15 cellular contexts compared by ENCODE assay signal in the genomic region with DNA sequence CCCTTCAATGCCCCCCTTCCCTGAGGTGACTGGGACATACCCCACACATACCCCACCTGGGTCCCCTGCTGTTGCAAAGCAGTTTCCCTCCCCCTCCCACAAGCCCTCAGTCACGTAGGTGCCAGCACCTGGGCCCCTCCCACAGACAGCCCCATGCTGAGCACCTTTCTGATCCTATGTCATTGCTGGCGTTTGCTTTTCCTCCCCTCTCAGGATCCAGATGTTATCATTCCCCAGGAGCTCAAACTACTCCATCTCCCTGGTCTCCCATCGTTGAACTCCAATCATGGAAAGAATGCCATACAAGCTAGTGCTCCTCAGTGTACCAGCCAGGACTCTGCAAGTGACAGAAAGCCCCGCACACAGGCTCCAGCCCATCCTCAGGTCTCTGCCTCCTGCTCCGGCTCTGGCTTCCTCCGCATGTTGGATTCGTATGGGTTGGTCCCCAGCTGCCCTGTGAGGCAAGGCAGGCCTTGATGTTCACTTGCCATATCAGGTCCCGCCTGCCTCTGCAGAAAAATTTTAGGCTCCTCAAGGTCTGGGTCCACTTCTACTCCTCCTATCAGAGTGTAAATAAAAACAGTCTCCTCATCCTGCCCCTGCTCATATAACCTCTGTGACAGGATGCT. TPM values are rescaled to one million over a fixed set of nuclear protein-coding genes. Genes with fewer than 3 reads are reported as not detected.
DNase-seq lines count a peak whose midpoint lies in the region; ATAC-seq and TF ChIP-seq lines count a peak whose summit lies in the region.
"Had no signal": no experiment of that assay in that cellular context is flagged by ENCODE, and none has a peak within 500 bp of the region (broad histone marks: within the 10 kb centered on the region; RNA-seq: fewer than 3 reads in every experiment).

No MANE protein-coding gene starts in this region.

- H3K79me2 ChIP-seq in ACC112 (ENCODE audit: control insufficient read depth, insufficient read depth, low read length, unreplicated experiment): no peaks in the 10 kb centered on the region

- H3K27me3 ChIP-seq in ACC112 (ENCODE audit: insufficient read depth, low read length): no peaks in the 10 kb centered on the region
- no peaks in the 10 kb centered on the region; the same call in 1 of the 2 replicates for H3K27me3 ChIP-seq in IMR-90 (ENCODE audit: control insufficient read depth, insufficient read depth, low read length)
- peaks cover 8% of the 10 kb centered on the region for H3K27me3 ChIP-seq in gastroesophageal sphincter
- no peaks in the 10 kb centered on the region for H3K27me3 ChIP-seq in prostate gland (replicated peaks; ENCODE audit: insufficient read depth)
- H3K27me3 ChIP-seq: neural progenitor cell had no signal

- H2BK5ac ChIP-seq in IMR-90 (ENCODE audit: low read depth, low read length, poor library complexity, severe bottlenecking): peak overlapping the region; percentile 56

- WGBS in IMR-90 (ENCODE audit: extremely low coverage in 2 of 2, insufficient read length in 1 of 2), 2 experiments: 22% methylated on average over 1 of the region's 8 CpGs; no CpG with 5 or more reads in 1 of the 2 experiments
- WGBS in gastroesophageal sphincter (ENCODE audit: low coverage in 1 of 2), 2 donors: 56 to 59% methylated on average over 4 to 5 of the region's 8 CpGs
- WGBS in prostate gland: 67% methylated on average over 8 of the region's 8 CpGs

- TF ChIP-seq POLR2A in IMR-90 (IDR thresholded peaks at IDR 0.05; ENCODE audit: low read depth, low read length) (no peak), gastroesophageal sphincter (IDR thresholded peaks at IDR 0.05) (no peak), prostate gland (IDR thresholded peaks at IDR 0.05) (no peak)

- DNase-seq in IMR-90 (no peak), prostate gland (ENCODE audit: low spot score) (no peak), amygdala (lab: John Stamatoyannopoulos, UW) (no peak)
- no peak for DNase-seq in stimulated activated naive CD4-positive, alpha-beta T cell treated with Interleukin-2 at 50 U/mL for 16 hours (lab: John Stamatoyannopoulos, UW)
- DNase-seq in stimulated activated CD4-positive, alpha-beta T cell treated with anti-CD3 and anti-CD28 coated beads, Interleukin-1b, Interleukin-23, amount 100 ng/mL, for 48 hours: no peak
- DNase-seq: activated CD4-positive, alpha-beta memory T cell treated with anti-CD3 and anti-CD28 coated beads for 36 hours; cerebellar nuclear complex; NCI-H1417 treated with DMSO at 0.1 percent for 48 hours had no signal

- ATAC-seq in IMR-90 (ENCODE audit: low read depth): no peak; the same call in 1 of the 2 replicates
- ATAC-seq in gastroesophageal sphincter: peak; percentile 18
- ATAC-seq in HG02884 (IDR thresholded peaks at IDR 0.05; ENCODE audit: unreplicated experiment): no peak
- ATAC-seq: stimulated activated effector memory CD8-positive, alpha-beta T cell treated with anti-CD3 and anti-CD28 coated beads, Interleukin-12 subunit alpha, Interleukin-12 subunit beta, amount 100 ng/mL, for 72 hours had no signal

- POLR2A ChIA-PET in IMR-90 (lab: Charles Lee; ENCODE audit: unreplicated experiment): no interaction called here

- peaks cover 20% of the 10 kb centered on the region for H3K4me1 ChIP-seq in ACC112 (ENCODE audit: control insufficient read depth, insufficient read depth, low read length, unreplicated experiment)
- H3K4me1 ChIP-seq in IMR-90 (ENCODE audit: control insufficient read depth, insufficient read depth, low read length): peaks cover 11% of the 10 kb centered on the region
- no peaks in the 10 kb centered on the region for H3K4me1 ChIP-seq in gastroesophageal sphincter
- H3K4me1 ChIP-seq in prostate gland (replicated peaks): peaks cover 2% of the 10 kb centered on the region

- H3K23ac ChIP-seq in IMR-90 (ENCODE audit: low read depth, low read length): peak overlapping the region; percentile 80; the same call in 1 of the 2 replicates

- H2BK20ac ChIP-seq in IMR-90 (ENCODE audit: low read depth, low read length): peak overlapping the region; percentile 91

- H4K91ac ChIP-seq in IMR-90 (ENCODE audit: insufficient read depth, low read depth, low read length): peak overlapping the region; percentile 96

- H2BK120ac ChIP-seq in IMR-90 (ENCODE audit: low read depth, low read length): peak overlapping the region; percentile 95

- peak overlapping the region; percentile 96; the same call in 2 of the 3 replicates for H2BK15ac ChIP-seq in IMR-90 (ENCODE audit: low read depth, low read length)

- H3K56ac ChIP-seq in IMR-90 (ENCODE audit: extremely low read depth, insufficient read depth, low read length): no peak overlapping the region

- H2AK5ac ChIP-seq in IMR-90 (ENCODE audit: low read depth, low read length): peak overlapping the region; percentile 99

- peak overlapping the region; percentile 96 for H3K4ac ChIP-seq in IMR-90 (ENCODE audit: low read depth, low read length)

- peak overlapping the region; percentile 81 for H2AK9ac ChIP-seq in IMR-90 (replicated peaks; ENCODE audit: low read depth, low read length, poor library complexity)

- TF ChIP-seq RAD21 in IMR-90 (IDR thresholded peaks at IDR 0.05; ENCODE audit: low read length): no peak

- H3K18ac ChIP-seq in IMR-90 (ENCODE audit: low read depth, low read length): peak overlapping the region; percentile 10; the same call in 1 of the 2 replicates

- peaks cover 14% of the 10 kb centered on the region for H3K9me1 ChIP-seq in IMR-90 (ENCODE audit: insufficient read depth, low read length)

- peak overlapping the region; percentile 10; the same call in 1 of the 2 replicates for H4K5ac ChIP-seq in IMR-90 (ENCODE audit: low read depth, low read length)

- H3K79me1 ChIP-seq in IMR-90 (ENCODE audit: low read depth in 1 of 2, low read length in 2 of 2): no peaks in the 10 kb centered on the region

- no peak overlapping the region for H3K4me2 ChIP-seq in IMR-90 (ENCODE audit: low read depth, low read length)
- H3K4me2 ChIP-seq: neural progenitor cell had no signal

- CTCF ChIA-PET in IMR-90 (lab: Yijun Ruan, JAX): interaction anchor here (0.7 to 1.2 kb wide), 2 partner anchors 9 to 215 kb away, joined by 3 to 5 read pairs; no protein-coding TSS in a partner anchor

- TF ChIP-seq EP300 in gastroesophageal sphincter (IDR thresholded peaks at IDR 0.05): no peak

- peak overlapping the region; percentile 72 to 91 for H4K8ac ChIP-seq in IMR-90 (ENCODE audit: low read depth in 2 of 2, low read length in 2 of 2)

- H3K36me3 ChIP-seq in ACC112 (ENCODE audit: insufficient read depth, low read length): no peaks in the 10 kb centered on the region
- H3K36me3 ChIP-seq in IMR-90 (ENCODE audit: control insufficient read depth, insufficient read depth, low read length): no peaks in the 10 kb centered on the region
- no peaks in the 10 kb centered on the region for H3K36me3 ChIP-seq in gastroesophageal sphincter
- no peaks in the 10 kb centered on the region for H3K36me3 ChIP-seq in prostate gland
- H3K36me3 ChIP-seq: neural progenitor cell had no signal

- H2AFZ ChIP-seq in ACC112 (ENCODE audit: low read length, unreplicated experiment) (no peak overlapping the region), IMR-90 (replicated peaks; ENCODE audit: low read length, poor library complexity) (peak overlapping the region; percentile 88)
- H2AFZ ChIP-seq: neural progenitor cell had no signal

- no TSS peak for BruUV-seq in IMR-90 (replicated peaks; lab: Mats Ljungman, UMichigan)

- H3K9me3 ChIP-seq in IMR-90 (ENCODE audit: control insufficient read depth, insufficient read depth, low read length) (no peaks in the 10 kb centered on the region), gastroesophageal sphincter (no peaks in the 10 kb centered on the region), prostate gland (no peaks in the 10 kb centered on the region)

- H4K20me1 ChIP-seq in IMR-90 (ENCODE audit: insufficient read depth, low read length): no peaks in the 10 kb centered on the region

- in situ Hi-C loops in IMR-90 (cut with MboI; ENCODE audit: low sequenced_read_pairs): no loop called here

- H3K4me3 ChIP-seq in ACC112 (ENCODE audit: low read depth, low read length) (no peak overlapping the region), IMR-90 (ENCODE audit: insufficient read depth, low read depth, low read length) (no peak overlapping the region), gastroesophageal sphincter (no peak overlapping the region), prostate gland (no peak overlapping the region)
- H3K4me3 ChIP-seq: neural progenitor cell had no signal

- TF ChIP-seq CTCF in IMR-90 (conservative IDR thresholded peaks at IDR 0.05; ENCODE audit: low read depth, low read length) (no peak), gastroesophageal sphincter (IDR thresholded peaks at IDR 0.05) (no peak), prostate gland (IDR thresholded peaks at IDR 0.05) (no peak)

- H3K9ac ChIP-seq in IMR-90 (ENCODE audit: low read depth, low read length): no peak overlapping the region
- H3K9ac ChIP-seq: neural progenitor cell had no signal

- H3K27ac ChIP-seq in ACC112 (ENCODE audit: low read depth, low read length) (peak overlapping the region; percentile 42; the same call in 1 of the 2 replicates), IMR-90 (ENCODE audit: insufficient read depth, low read length) (peak overlapping the region; percentile 53; the same call in 1 of the 2 replicates), gastroesophageal sphincter (no peak overlapping the region), prostate gland (peak overlapping the region; percentile 56 to 60)
- H3K27ac ChIP-seq: HL-60, neural progenitor cell had no signal

- intact Hi-C loops in IMR-90 (cut with micrococcal nuclease) (no loop called here), prostate gland (cut with DNase I) (no loop called here)

- dilution Hi-C loops in IMR-90 (cut with HindIII; ENCODE audit: low sequenced_read_pairs, unreplicated experiment): no loop called here

- H3K14ac ChIP-seq in IMR-90 (replicated peaks; ENCODE audit: low read depth, low read length): peak overlapping the region; percentile 81

TF ChIP-seq in IMR-90, 13 proteins besides CTCF, POLR2A, EP300 and RAD21 (continues in another document):
- TF ChIP-seq MXI1 (IDR thresholded peaks at IDR 0.05; ENCODE audit: borderline replicate concordance, low read depth, low read length) (no peak), CHD1 (IDR thresholded peaks at IDR 0.05; ENCODE audit: low read depth, low read length) (no peak), SMC3 (IDR thresholded peaks at IDR 0.05; ENCODE audit: low read depth, low read length) (no peak), MAFK (IDR thresholded peaks at IDR 0.05; ENCODE audit: low read depth, low read length) (no peak)

RNA-seq across cellular contexts. Expression of a gene that starts 31.4 kb away (rescaled TPM):
- total RNA-seq in IMR-90 (2012; rRNA removed) (6.1 and 8.9 TPM in 2 replicates), gastroesophageal sphincter (10 to 100 TPM in 3 of 4 donors, 1 to 10 TPM in 1; 9.1 to 19.5 (median 16.6) TPM), prostate gland (10 to 100 TPM; 27.8 to 31.7 TPM)
- polyA plus RNA-seq in IMR-90 (2012; rRNA removed): 9.1 and 10.1 TPM in 2 replicates
- 3.3 and 9.5 TPM in 2 replicates for polyA plus RNA-seq in IMR-90 (2012; cell fraction: cytosol; rRNA removed)
- 12.6 and 13.5 TPM in 2 replicates for polyA plus RNA-seq in IMR-90 (2012; cell fraction: nucleus; rRNA removed; ENCODE audit: low replicate concordance)

RNA-seq across cellular contexts. Expression of a gene that starts 50.8 kb away (rescaled TPM):
- total RNA-seq in IMR-90 (2012; rRNA removed): 0.54 and 1.1 TPM in 2 replicates
- polyA plus RNA-seq in IMR-90 (2012; rRNA removed): 1.4 and 1.8 TPM in 2 replicates
- polyA plus RNA-seq in IMR-90 (2012; cell fraction: cytosol; rRNA removed): 1.2 and 5.9 TPM in 2 replicates
- polyA plus RNA-seq in IMR-90 (2012; cell fraction: nucleus; rRNA removed; ENCODE audit: low replicate concordance): 8.4 and 9.1 TPM in 2 replicates
- 10 to 100 TPM in 1 of 4 donors, 1 to 10 TPM in 3; 2.6 to 24.6 (median 5.1) TPM for total RNA-seq in gastroesophageal sphincter
- 100 to 1,000 TPM; 124 to 175 TPM for total RNA-seq in prostate gland
- total RNA-seq: LHCN-M2 had no signal

Comparison
In these comparisons a context has a peak if more than half of its experiments do, and no peak if none do; other contexts are left out.
1. H3K27ac ChIP-seq: peak in ACC112 (single experiment), IMR-90 (single experiment) and prostate gland (2 of 2); none in gastroesophageal sphincter (0 of 4).
2. RNA of a gene that starts 50.8 kb away (total RNA-seq): 124 to 175 TPM in prostate gland; 2.6 to 24.6 TPM in gastroesophageal sphincter and 0.54 to 1.1 TPM in IMR-90; every median in the first group is over 4 times any median in the second.